Comparison of ENCODE assay signal across 24 cellular contexts in the genomic region with DNA sequence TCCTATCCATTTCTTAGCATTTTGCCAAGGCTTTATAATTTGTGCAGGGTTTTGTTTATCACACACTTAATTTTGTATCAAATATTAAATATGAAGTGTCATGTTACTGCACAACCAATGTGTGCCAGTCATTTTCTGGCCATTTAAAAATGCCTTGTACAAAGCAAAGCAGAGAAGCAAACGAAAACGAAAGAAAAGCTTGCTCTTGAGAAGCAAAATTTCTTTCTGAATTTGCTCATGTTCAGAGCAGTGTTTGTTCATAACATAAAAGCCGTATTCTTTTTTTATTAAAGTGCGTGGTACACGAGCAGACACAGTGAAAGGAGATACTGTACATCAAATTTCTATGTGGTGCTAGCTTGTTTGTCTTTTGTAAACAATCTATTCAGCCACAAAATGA.
A peak's percentile ranks its signal among the peaks of the same experiment; 100 is the strongest.
DNase-seq lines count a peak whose midpoint lies in the region; TF ChIP-seq lines count a peak whose summit lies in the region.
"Had no signal": no experiment of that assay in that cellular context is flagged by ENCODE, and none has a peak within 500 bp of the region (broad histone marks: within the 10 kb centered on the region; RNA-seq: fewer than 3 reads in every experiment).

No MANE protein-coding gene starts in this region.

- peak; percentile 18 for DNase-seq in NCI-H2029 (lab: John Stamatoyannopoulos, UW)
- DNase-seq in NCI-H2029 treated with DMSO at 0.1 percent for 48 hours (lab: John Stamatoyannopoulos, UW), result no peak
- DNase-seq in NCI-H2107 (lab: John Stamatoyannopoulos, UW), result peak; percentile 26
- DNase-seq in coronary artery (ENCODE audit: low spot score), result no peak
- DNase-seq in stromal cell of bone marrow (ENCODE audit: low read depth), result peak; percentile 5
- no peak for DNase-seq in osteocyte (ENCODE audit: extremely low spot score, unreplicated experiment)
- no peak for DNase-seq in erythroblast (lab: John Stamatoyannopoulos, UW)
- DNase-seq in DMS 273 treated with DMSO at 0.1 percent for 48 hours (lab: John Stamatoyannopoulos, UW), result no peak
- DNase-seq: activated B cell treated with CpG ODN at 0.5 μM for 24 hours; activated CD8-positive, alpha-beta T cell treated with anti-CD3 and anti-CD28 coated beads for 36 hours; activated naive CD4-positive, alpha-beta T cell treated with Interleukin-2 at 50 U/mL for 16 hours; activated T-cell treated with anti-CD3 and anti-CD28 coated beads, Interleukin-2, amount 50 U/mL, for 24 hours; C1 segment of cervical spinal cord; endodermal cell; islet precursor cell; natural killer cell; NCI-H1694 treated with DMSO at 0.1 percent for 48 hours; NCI-H526; stimulated activated CD8-positive, alpha-beta memory T cell treated with anti-CD3 and anti-CD28 coated beads, Interleukin-4, amount 100 ng/mL, for 48 hours had no signal

- H3K4me1 Mint-ChIP-seq in osteocyte (ENCODE audit: unreplicated experiment), result peaks cover 3% of the 10 kb centered on the region
- H3K4me1 Mint-ChIP-seq: activated B cell treated with CpG ODN at 0.5 μM for 24 hours, memory B cell, natural killer cell had no signal

- TF ChIP-seq CTCF in coronary artery (IDR thresholded peaks at IDR 0.05) (no peak), osteocyte (IDR thresholded peaks at IDR 0.05) (no peak)

- peak overlapping the region; percentile 41 for H3K4me3 ChIP-seq in coronary artery
- H3K4me3 ChIP-seq: A549, SJSA1, smooth muscle cell had no signal

- peaks cover 4% of the 10 kb centered on the region for H3K9me3 Mint-ChIP-seq in osteocyte (ENCODE audit: unreplicated experiment)
- H3K9me3 Mint-ChIP-seq: endodermal cell had no signal

- no peak overlapping the region for H3K27ac Mint-ChIP-seq in osteocyte (ENCODE audit: unreplicated experiment)
- H3K27ac Mint-ChIP-seq: activated B cell treated with CpG ODN at 0.5 μM for 24 hours; activated CD8-positive, alpha-beta T cell treated with anti-CD3 and anti-CD28 coated beads for 36 hours; activated T-cell treated with anti-CD3 and anti-CD28 coated beads, Interleukin-2, amount 50 U/mL, for 24 hours; endodermal cell; memory B cell; natural killer cell had no signal

- no peaks in the 10 kb centered on the region for H3K36me3 Mint-ChIP-seq in osteocyte (ENCODE audit: unreplicated experiment)
- H3K36me3 Mint-ChIP-seq: memory B cell, natural killer cell had no signal

- H3K27ac ChIP-seq in coronary artery, result no peak overlapping the region
- H3K27ac ChIP-seq: A549, prostate gland, SJSA1 had no signal

- H3K27me3 Mint-ChIP-seq in osteocyte (ENCODE audit: unreplicated experiment), result no peaks in the 10 kb centered on the region
- H3K27me3 Mint-ChIP-seq: activated B cell treated with CpG ODN at 0.5 μM for 24 hours; activated CD8-positive, alpha-beta T cell treated with anti-CD3 and anti-CD28 coated beads for 36 hours; activated T-cell treated with anti-CD3 and anti-CD28 coated beads, Interleukin-2, amount 50 U/mL, for 24 hours; memory B cell had no signal

- no peak overlapping the region for H3K4me3 Mint-ChIP-seq in osteocyte (ENCODE audit: unreplicated experiment)
- H3K4me3 Mint-ChIP-seq: activated B cell treated with CpG ODN at 0.5 μM for 24 hours; activated CD8-positive, alpha-beta T cell treated with anti-CD3 and anti-CD28 coated beads for 36 hours; activated T-cell treated with anti-CD3 and anti-CD28 coated beads, Interleukin-2, amount 50 U/mL, for 24 hours; endodermal cell; memory B cell; natural killer cell had no signal

- TF ChIP-seq POLR2A in erythroblast (IDR thresholded peaks at IDR 0.05; ENCODE audit: low read length), result no peak

Comparison
In these comparisons a context has a peak if more than half of its experiments do, and no peak if none do; other contexts are left out.
1. DNase-seq: peak in NCI-H2029 (single experiment), NCI-H2107 (single experiment) and stromal cell of bone marrow (single experiment); none in NCI-H2029 treated with DMSO at 0.1 percent for 48 hours (single experiment), coronary artery (single experiment), osteocyte (single experiment), erythroblast (0 of 2) and DMS 273 treated with DMSO at 0.1 percent for 48 hours (single experiment).